ENCODE assay signal across 9 cellular contexts in the genomic region with DNA sequence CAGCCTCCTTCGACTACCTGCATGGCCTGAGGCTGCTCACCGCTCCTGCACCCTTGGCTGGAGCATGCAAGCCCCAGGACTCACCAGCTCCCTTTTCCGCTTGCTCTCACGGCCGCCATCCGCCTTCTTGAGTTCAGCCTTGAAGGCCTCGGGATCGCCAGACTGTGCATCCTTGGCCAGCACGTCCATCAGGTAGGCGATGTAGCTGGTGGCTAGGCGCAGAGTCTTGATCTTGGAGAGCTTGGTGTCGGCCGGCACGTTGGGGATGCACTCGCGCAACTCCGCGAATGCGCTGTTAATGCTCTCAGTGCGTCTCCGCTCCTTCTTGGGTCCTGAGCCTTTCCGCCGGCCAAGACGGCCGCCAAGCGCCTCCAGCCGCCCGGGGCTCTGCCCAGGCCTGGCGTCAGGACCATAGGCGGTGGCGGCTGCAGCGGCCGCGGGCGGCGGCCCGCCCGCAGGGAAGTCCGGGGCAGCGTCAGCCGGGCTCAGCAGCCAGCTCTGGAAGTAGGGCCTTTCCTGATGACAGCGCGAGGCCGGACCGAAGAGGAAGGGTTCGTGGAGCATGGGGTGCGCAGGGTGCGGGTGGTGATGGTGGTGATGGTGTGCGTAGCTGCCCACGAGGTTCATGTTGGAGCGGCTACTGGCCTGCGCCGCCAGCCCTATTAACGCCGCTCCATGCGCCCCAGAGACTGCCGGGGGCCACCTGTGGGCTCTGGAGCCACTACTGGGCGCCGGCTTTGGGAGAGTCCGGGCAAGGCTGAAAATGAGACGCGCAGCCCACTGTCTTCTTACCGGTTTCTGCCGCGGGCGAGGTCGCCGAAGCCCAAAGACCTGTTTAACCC. TPM values are rescaled to one million over a fixed set of nuclear protein-coding genes. Genes with fewer than 3 reads are reported as not detected.
DNase-seq lines count a peak whose midpoint lies in the region; ATAC-seq and TF ChIP-seq lines count a peak whose summit lies in the region.
"Had no signal": no experiment of that assay in that cellular context is flagged by ENCODE, and none has a peak within 500 bp of the region (broad histone marks: within the 10 kb centered on the region; RNA-seq: fewer than 3 reads in every experiment).

No MANE protein-coding gene starts in this region.

- no peak overlapping the region for H3K23ac ChIP-seq in trophoblast cell (ENCODE audit: low read length)

- H3K4me1 Mint-ChIP-seq in T-cell: peaks cover 65 to 67% (median 66%) of the 10 kb centered on the region in 3 donors

- H3K4me2 ChIP-seq in trophoblast cell (ENCODE audit: low read length): peak overlapping the region; percentile 62

- peak overlapping the region; percentile 37 for H2BK5ac ChIP-seq in trophoblast cell (ENCODE audit: low read depth, low read length, poor library complexity)

- H3K27ac Mint-ChIP-seq in T-cell: no peak overlapping the region

- peak overlapping the region; percentile 97 for H3K4me3 ChIP-seq in trophoblast cell (ENCODE audit: low read depth, low read length)

- H3K36me3 Mint-ChIP-seq in T-cell: no peaks in the 10 kb centered on the region

- H2BK12ac ChIP-seq in trophoblast cell (ENCODE audit: low read length): no peak overlapping the region

- H3K9me3 ChIP-seq in trophoblast cell (ENCODE audit: insufficient read depth, low read depth, low read length): no peaks in the 10 kb centered on the region

- H2AK5ac ChIP-seq in trophoblast cell (ENCODE audit: low read length): no peak overlapping the region

- CTCF ChIA-PET in T-cell (lab: Charles Lee): interaction anchor here in 1 of 2 donors (0.6 kb wide), 1 partner anchor 408 kb away, joined by 3 read pairs; no protein-coding TSS in a partner anchor

- H3K27ac ChIP-seq in foreskin keratinocyte: no peak overlapping the region
- peak overlapping the region; percentile 92 for H3K27ac ChIP-seq in trophoblast cell (ENCODE audit: low read depth, low read length)

- DNase-seq in Daoy (ENCODE audit: low read depth): peak; percentile 54
- DNase-seq in T-cell: no peak
- peak in 1 of 2 donors; percentile 26 for DNase-seq in foreskin keratinocyte
- peak; percentile 57 to 79 for DNase-seq in trophoblast cell
- DNase-seq in NCI-H1417 treated with DMSO at 0.1 percent for 48 hours (lab: John Stamatoyannopoulos, UW): no peak
- DNase-seq in activated naive CD4-positive, alpha-beta T cell treated with anti-CD3 and anti-CD28 coated beads, Interleukin-2, amount 50 U/mL, for 16 hours: no peak
- DNase-seq in NOMO-1 treated with dmso at 0.1 percent for 144 hours (lab: John Stamatoyannopoulos, UW; ENCODE audit: unreplicated experiment): no peak
- DNase-seq: NCI-H2171 treated with DMSO at 0.1 percent for 48 hours had no signal

- H3K9ac ChIP-seq in trophoblast cell (ENCODE audit: low read length): peak overlapping the region; percentile 98

- peak overlapping the region; percentile 35 for H3K18ac ChIP-seq in trophoblast cell (ENCODE audit: low read length)

- peak overlapping the region; percentile 24 for H2BK120ac ChIP-seq in trophoblast cell (ENCODE audit: insufficient read depth, low read length, poor library complexity)

- no peak overlapping the region for H4K12ac ChIP-seq in trophoblast cell (ENCODE audit: low read depth, low read length)

- peak overlapping the region; percentile 85 for H3K4ac ChIP-seq in trophoblast cell (ENCODE audit: low read depth, low read length)

- H3K79me2 ChIP-seq in trophoblast cell (ENCODE audit: control insufficient read depth, insufficient read depth, low read length, poor library complexity): peaks cover 70% of the 10 kb centered on the region

- H3K9me3 Mint-ChIP-seq in T-cell: no peaks in the 10 kb centered on the region

- H3K4me1 ChIP-seq in foreskin keratinocyte (no peaks in the 10 kb centered on the region), trophoblast cell (ENCODE audit: control insufficient read depth in 1 of 2, insufficient read depth in 2 of 2, low read length in 2 of 2) (peaks cover 12 to 19% of the 10 kb centered on the region in 2 experiments)

- H3K14ac ChIP-seq in trophoblast cell (ENCODE audit: low read length): peak overlapping the region; percentile 54

- H3K79me1 ChIP-seq in trophoblast cell (ENCODE audit: low read length): peaks cover 91% of the 10 kb centered on the region

- peak overlapping the region; percentile 33 for H2AFZ ChIP-seq in trophoblast cell (ENCODE audit: insufficient read depth, low read length, poor library complexity)

- POLR2A ChIA-PET in T-cell (lab: Charles Lee): no interaction called here

- peaks cover 100% of the 10 kb centered on the region for H3K27me3 ChIP-seq in foreskin keratinocyte
- H3K27me3 ChIP-seq in trophoblast cell (ENCODE audit: insufficient read depth, low read length): no peaks in the 10 kb centered on the region

- H4K8ac ChIP-seq in trophoblast cell (ENCODE audit: low read depth, low read length): peak overlapping the region; percentile 53

- H3K4me3 Mint-ChIP-seq in T-cell: peak overlapping the region; percentile 21 to 76 (median 48)

- ATAC-seq in T-cell (replicated peaks in 1 of 4) (no peak), foreskin keratinocyte (peak; percentile 49), HG03139 (IDR thresholded peaks at IDR 0.05; ENCODE audit: unreplicated experiment) (no peak)

- peaks cover 85 to 92% of the 10 kb centered on the region in 2 donors for H3K27me3 Mint-ChIP-seq in T-cell

- WGBS in trophoblast cell (ENCODE audit: extremely low coverage, insufficient coverage, insufficient read length): no CpG with 5 or more reads among the region's 68 CpGs

- peak overlapping the region; percentile 27 for H4K91ac ChIP-seq in trophoblast cell (ENCODE audit: low read depth, low read length)

- H3K36me3 ChIP-seq in trophoblast cell (ENCODE audit: control insufficient read depth in 1 of 2, insufficient read depth in 2 of 2, low read length in 2 of 2): peaks cover 49 to 52% of the 10 kb centered on the region in 2 experiments

- TF ChIP-seq CTCF in foreskin keratinocyte (conservative IDR thresholded peaks at IDR 0.05): no peak

RNA-seq across cellular contexts. Expression of gene HAND1, which starts 0.4 kb away (rescaled TPM):
- total RNA-seq in Daoy (2014; rRNA removed; shearing (Covaris generic)): 0.69 TPM in 1 of 2 replicates, not detected in the other
- not detected for total RNA-seq in T-cell
- 0.17 TPM in 1 of 2 replicates, not detected in the other for total RNA-seq in foreskin keratinocyte
- 0.12 and 0.21 TPM in 2 replicates for polyA plus RNA-seq in foreskin keratinocyte
- polyA plus RNA-seq in trophoblast cell (2013): 1,543 and 1,644 TPM in 2 replicates

RNA-seq across cellular contexts. Expression of gene SAP30L, which starts 31.8 kb away (rescaled TPM):
- 15.8 and 16.2 TPM in 2 replicates for total RNA-seq in Daoy (2014; rRNA removed; shearing (Covaris generic))
- 10 to 100 TPM; 32.5 to 48.4 (median 38.1) TPM for total RNA-seq in T-cell
- total RNA-seq in foreskin keratinocyte: 32.4 and 37.7 TPM in 2 replicates
- 35.7 and 37.1 TPM in 2 replicates for polyA plus RNA-seq in foreskin keratinocyte
- polyA plus RNA-seq in trophoblast cell (2013): 74.2 and 79.0 TPM in 2 replicates

Comparison
In these comparisons a context has a peak if more than half of its experiments do, and no peak if none do; other contexts are left out.
1. DNase-seq: peak in Daoy (single experiment) and trophoblast cell (2 of 2); none in T-cell (0 of 34), NCI-H1417 treated with DMSO at 0.1 percent for 48 hours (single experiment), activated naive CD4-positive, alpha-beta T cell treated with anti-CD3 and anti-CD28 coated beads, Interleukin-2, amount 50 U/mL, for 16 hours (single experiment) and NOMO-1 treated with dmso at 0.1 percent for 144 hours (single experiment).